14 cellular contexts compared by ENCODE assay signal in genomic region chr12:67534671-67535070, GRCh38.
DNase-seq lines count a peak whose midpoint lies in the region; ATAC-seq, FAIRE-seq and TF ChIP-seq lines count a peak whose summit lies in the region.
"Had no signal": no experiment of that assay in that cellular context is flagged by ENCODE, and none has a peak within 500 bp of the region (broad histone marks: within the 10 kb centered on the region; RNA-seq: fewer than 3 reads in every experiment).

No MANE protein-coding gene starts in this region.

- no peaks in the 10 kb centered on the region for H3K79me2 ChIP-seq in smooth muscle cell (ENCODE audit: low read depth)

- H3K36me3 ChIP-seq in adipocyte (ENCODE audit: control insufficient read depth, insufficient read depth, low read length, severe bottlenecking): no peaks in the 10 kb centered on the region
- no peaks in the 10 kb centered on the region for H3K36me3 ChIP-seq in smooth muscle cell (ENCODE audit: low read depth)

- no peaks in the 10 kb centered on the region for H4K20me1 ChIP-seq in smooth muscle cell (ENCODE audit: low read depth)

- H3K4me3 ChIP-seq in adipocyte (ENCODE audit: low read length) (no peak overlapping the region), smooth muscle cell (no peak overlapping the region)

- no peak for TF ChIP-seq CTCF in smooth muscle cell (IDR thresholded peaks at IDR 0.05; ENCODE audit: borderline replicate concordance, insufficient read depth, poor library complexity, severe bottlenecking)

- WGBS in smooth muscle cell (ENCODE audit: low lambda C conversion rate): 37% methylated on average over 4 of the region's 4 CpGs

- H3K4me1 ChIP-seq in adipocyte (ENCODE audit: control insufficient read depth, insufficient read depth, low read length) (peaks cover 23% of the 10 kb centered on the region), smooth muscle cell (ENCODE audit: low read depth) (peaks cover 4% of the 10 kb centered on the region)

- ATAC-seq in left cardiac atrium: peak in 1 of 2 donors; percentile 92
- ATAC-seq: activated naive CD4-positive, alpha-beta T cell treated with anti-CD3 and anti-CD28 coated beads, Interleukin-2, amount 50 U/mL, for 72 hours; stimulated activated naive B cell treated with anti-CD40 and anti-IgM and Interleukin-4, amounts not matched to agents 10 μg/mL and 1 μg/mL and 100 μg/mL, for 72 hours had no signal

- no peak for TF ChIP-seq POLR2A in H54 (IDR thresholded peaks at IDR 0.05; ENCODE audit: low read depth, low read length)

- peaks cover 6% of the 10 kb centered on the region for H3F3A ChIP-seq in smooth muscle cell (ENCODE audit: low read depth)

- intact Hi-C loops in left cardiac atrium (cut with DNase I): no loop called here

- no peaks in the 10 kb centered on the region for H3K9me3 ChIP-seq in adipocyte (ENCODE audit: control insufficient read depth, low read length)
- H3K9me3 ChIP-seq in smooth muscle cell (replicated peaks; ENCODE audit: low read depth): no peaks in the 10 kb centered on the region

- peak overlapping the region; percentile 53 for H3K4me2 ChIP-seq in smooth muscle cell

- DNase-seq in H54 (ENCODE audit: insufficient read length, low spot score) (peak; percentile 40), adipocyte (ENCODE audit: low read depth) (peak; percentile 72), left cardiac atrium (peak; percentile 24), smooth muscle cell (lab: John Stamatoyannopoulos, UW; ENCODE audit: unreplicated experiment) (no peak), SKM-1 treated with dmso at 0.1 percent for 144 hours (lab: John Stamatoyannopoulos, UW; ENCODE audit: unreplicated experiment) (no peak), NCI-H187 (lab: John Stamatoyannopoulos, UW) (no peak), middle frontal gyrus (ENCODE audit: extremely low spot score, low spot score) (no peak), GM19240 (ENCODE audit: insufficient read length, low spot score) (no peak)
- DNase-seq: activated CD4-positive, alpha-beta T cell treated with anti-CD3 and anti-CD28 coated beads for 48 hours; NCI-H187 treated with DMSO at 0.1 percent for 48 hours; RPMI8226; stimulated activated CD4-positive, alpha-beta T cell treated with anti-CD3 and anti-CD28 coated beads, Interleukin-12 subunit alpha, Interleukin-12 subunit beta, amount 100 ng/mL, for 4 hours; stimulated activated naive B cell treated with anti-CD40 and anti-IgM and Interleukin-4, amounts not matched to agents 10 μg/mL and 1 μg/mL and 100 μg/mL, for 72 hours had no signal

- H3K27me3 ChIP-seq in adipocyte (replicated peaks; ENCODE audit: control insufficient read depth, insufficient read depth, low read length) (no peaks in the 10 kb centered on the region), smooth muscle cell (ENCODE audit: low read depth) (no peaks in the 10 kb centered on the region)

- peak; percentile 81 for FAIRE-seq in H54 (lab: Jason Lieb, UNC)

- H3K9ac ChIP-seq in adipocyte (ENCODE audit: low read length): no peak overlapping the region
- no peak overlapping the region for H3K9ac ChIP-seq in smooth muscle cell (ENCODE audit: low read depth)

- peak overlapping the region; percentile 64 for H3K27ac ChIP-seq in smooth muscle cell (ENCODE audit: low read depth)

- H2AFZ ChIP-seq in smooth muscle cell (ENCODE audit: low read depth): no peak overlapping the region

Comparison
In these comparisons a context has a peak if more than half of its experiments do, and no peak if none do; other contexts are left out.
1. DNase-seq: peak in H54 (single experiment), adipocyte (single experiment) and left cardiac atrium (single experiment); none in smooth muscle cell (single experiment), SKM-1 treated with dmso at 0.1 percent for 144 hours (single experiment), NCI-H187 (0 of 2), middle frontal gyrus (single experiment) and GM19240 (single experiment).